Comparison of ENCODE assay signal across 2 cellular contexts in genomic region chr1:207944571-207944970, GRCh38.
A peak's percentile ranks its signal among the peaks of the same experiment; 100 is the strongest.
TF ChIP-seq lines count a peak whose summit lies in the region.

No MANE protein-coding gene starts in this region.

TF ChIP-seq in HEK293, 187 proteins besides CTCF, POLR2A, EP300 and RAD21:
- TF ChIP-seq ZNF221 (tag by site-specific recombination; IDR thresholded peaks at IDR 0.05; ENCODE audit: borderline replicate concordance) (no peak), ZNF629 (tag by site-specific recombination; IDR thresholded peaks at IDR 0.05) (0 out of 2 replicates have a peak, but pooled peaks have one; percentile 44), KLF17 (tag by site-specific recombination; IDR thresholded peaks at IDR 0.05) (no peak), ZNF776 (tag by site-specific recombination; IDR thresholded peaks at IDR 0.05; ENCODE audit: borderline replicate concordance) (no peak), ZNF544 (tag by site-specific recombination; IDR thresholded peaks at IDR 0.05) (no peak), BCL11A (tag by site-specific recombination; IDR thresholded peaks at IDR 0.05; ENCODE audit: low read depth) (peak; percentile 23; the same call in 1 of the 2 replicates), ZNF169 (tag by site-specific recombination; IDR thresholded peaks at IDR 0.05) (no peak), GLIS2 (tag by site-specific recombination; IDR thresholded peaks at IDR 0.05) (no peak), SCRT1 (tag by site-specific recombination; IDR thresholded peaks at IDR 0.05; ENCODE audit: borderline replicate concordance) (no peak), ZNF513 (tag by site-specific recombination; IDR thresholded peaks at IDR 0.05) (0 out of 2 replicates have a peak, but pooled peaks have one; percentile 24), ATF2 (tag by site-specific recombination; IDR thresholded peaks at IDR 0.05; ENCODE audit: low read depth) (peak; percentile 77), ZNF555 (tag by site-specific recombination; conservative IDR thresholded peaks at IDR 0.05) (no peak), ZNF394 (tag by site-specific recombination; IDR thresholded peaks at IDR 0.05; ENCODE audit: borderline replicate concordance) (no peak), ZSCAN30 (tag by site-specific recombination; IDR thresholded peaks at IDR 0.05) (no peak)
- TF ChIP-seq, protein P1, sequence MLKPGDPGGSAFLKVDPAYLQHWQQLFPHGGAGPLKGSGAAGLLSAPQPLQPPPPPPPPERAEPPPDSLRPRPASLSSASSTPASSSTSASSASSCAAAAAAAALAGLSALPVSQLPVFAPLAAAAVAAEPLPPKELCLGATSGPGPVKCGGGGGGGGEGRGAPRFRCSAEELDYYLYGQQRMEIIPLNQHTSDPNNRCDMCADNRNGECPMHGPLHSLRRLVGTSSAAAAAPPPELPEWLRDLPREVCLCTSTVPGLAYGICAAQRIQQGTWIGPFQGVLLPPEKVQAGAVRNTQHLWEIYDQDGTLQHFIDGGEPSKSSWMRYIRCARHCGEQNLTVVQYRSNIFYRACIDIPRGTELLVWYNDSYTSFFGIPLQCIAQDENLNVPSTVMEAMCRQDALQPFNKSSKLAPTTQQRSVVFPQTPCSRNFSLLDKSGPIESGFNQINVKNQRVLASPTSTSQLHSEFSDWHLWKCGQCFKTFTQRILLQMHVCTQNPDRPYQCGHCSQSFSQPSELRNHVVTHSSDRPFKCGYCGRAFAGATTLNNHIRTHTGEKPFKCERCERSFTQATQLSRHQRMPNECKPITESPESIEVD (tag by site-specific recombination; IDR thresholded peaks at IDR 0.05): peak; percentile 70
- TF ChIP-seq, protein P2, sequence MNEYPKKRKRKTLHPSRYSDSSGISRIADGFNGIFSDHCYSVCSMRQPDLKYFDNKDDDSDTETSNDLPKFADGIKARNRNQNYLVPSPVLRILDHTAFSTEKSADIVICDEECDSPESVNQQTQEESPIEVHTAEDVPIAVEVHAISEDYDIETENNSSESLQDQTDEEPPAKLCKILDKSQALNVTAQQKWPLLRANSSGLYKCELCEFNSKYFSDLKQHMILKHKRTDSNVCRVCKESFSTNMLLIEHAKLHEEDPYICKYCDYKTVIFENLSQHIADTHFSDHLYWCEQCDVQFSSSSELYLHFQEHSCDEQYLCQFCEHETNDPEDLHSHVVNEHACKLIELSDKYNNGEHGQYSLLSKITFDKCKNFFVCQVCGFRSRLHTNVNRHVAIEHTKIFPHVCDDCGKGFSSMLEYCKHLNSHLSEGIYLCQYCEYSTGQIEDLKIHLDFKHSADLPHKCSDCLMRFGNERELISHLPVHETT (tag by site-specific recombination; IDR thresholded peaks at IDR 0.05): peak; percentile 39; the same call in 1 of the 2 replicates
- TF ChIP-seq, protein P3, sequence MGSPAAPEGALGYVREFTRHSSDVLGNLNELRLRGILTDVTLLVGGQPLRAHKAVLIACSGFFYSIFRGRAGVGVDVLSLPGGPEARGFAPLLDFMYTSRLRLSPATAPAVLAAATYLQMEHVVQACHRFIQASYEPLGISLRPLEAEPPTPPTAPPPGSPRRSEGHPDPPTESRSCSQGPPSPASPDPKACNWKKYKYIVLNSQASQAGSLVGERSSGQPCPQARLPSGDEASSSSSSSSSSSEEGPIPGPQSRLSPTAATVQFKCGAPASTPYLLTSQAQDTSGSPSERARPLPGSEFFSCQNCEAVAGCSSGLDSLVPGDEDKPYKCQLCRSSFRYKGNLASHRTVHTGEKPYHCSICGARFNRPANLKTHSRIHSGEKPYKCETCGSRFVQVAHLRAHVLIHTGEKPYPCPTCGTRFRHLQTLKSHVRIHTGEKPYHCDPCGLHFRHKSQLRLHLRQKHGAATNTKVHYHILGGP (tag by site-specific recombination; IDR thresholded peaks at IDR 0.05): no peak

TF ChIP-seq in endothelial cell of umbilical vein, 7 proteins besides CTCF, POLR2A, EP300 and RAD21 (continued from another document):
- TF ChIP-seq EZH2 (IDR thresholded peaks at IDR 0.05; ENCODE audit: borderline replicate concordance, low read depth, low read length, severe bottlenecking) (no peak), JUN (IDR thresholded peaks at IDR 0.05; ENCODE audit: borderline replicate concordance, insufficient read depth, insufficient read length, low read depth) (peak; percentile 96), GATA2 (IDR thresholded peaks at IDR 0.05; ENCODE audit: insufficient read depth, insufficient read length, low read depth, low read length) (no peak), FOS (IDR thresholded peaks at IDR 0.05; ENCODE audit: borderline replicate concordance, insufficient read depth, low read length) (peak; percentile 69)
